Comparison of ENCODE assay signal across 8 cellular contexts in genomic region chr7:28984631-28985030, GRCh38. TPM values are rescaled to one million over a fixed set of nuclear protein-coding genes. Genes with fewer than 3 reads are reported as not detected.
DNase-seq lines count a peak whose midpoint lies in the region; ATAC-seq and TF ChIP-seq lines count a peak whose summit lies in the region.

No MANE protein-coding gene starts in this region.

- intact Hi-C loops in Right ventricle myocardium inferior (cut with DNase I) (no loop called here), cardiac septum (cut with DNase I) (loop anchor here (5.0 kb wide), 1 partner anchor 53 kb away; no protein-coding TSS in a partner anchor), vagina (cut with DNase I) (loop anchor here (10.0 kb wide), 1 partner anchor 110 kb away; no protein-coding TSS in a partner anchor)
- intact Hi-C loops in activated naive CD4-positive, alpha-beta T cell treated with anti-CD3 and anti-CD28 coated beads for 36 hours (cut with micrococcal nuclease) = no loop called here

- TF ChIP-seq POLR2A in vagina (IDR thresholded peaks at IDR 0.05) = no peak

- H3K27ac Mint-ChIP-seq in activated naive CD4-positive, alpha-beta T cell treated with anti-CD3 and anti-CD28 coated beads for 36 hours = no peak overlapping the region

- DNase-seq in Right ventricle myocardium inferior (ENCODE audit: missing footprints) (peak; percentile 72), cardiac septum (ENCODE audit: low spot score) (no peak), astrocyte of the hippocampus (ENCODE audit: low read depth, low spot score) (peak; percentile 87), inferior parietal cortex (ENCODE audit: extremely low spot score) (peak; percentile 66), vagina (ENCODE audit: extremely low spot score in 2 of 2) (no peak)
- no peak for DNase-seq in stimulated activated CD4-positive, alpha-beta T cell treated with anti-CD3 and anti-CD28 coated beads, Interleukin-4, amount 100 ng/mL, for 4 hours
- no peak for DNase-seq in activated naive CD4-positive, alpha-beta T cell treated with anti-CD3 and anti-CD28 coated beads for 36 hours

- no peak overlapping the region for H3K4me3 ChIP-seq in vagina

- TF ChIP-seq CTCF in vagina (IDR thresholded peaks at IDR 0.05) = no peak

- peak overlapping the region; percentile 52 for H3K27ac ChIP-seq in vagina

- no peaks in the 10 kb centered on the region for H3K9me3 Mint-ChIP-seq in activated naive CD4-positive, alpha-beta T cell treated with anti-CD3 and anti-CD28 coated beads for 36 hours

- H3K4me1 ChIP-seq in vagina = peaks cover 69% of the 10 kb centered on the region

- ATAC-seq in Right ventricle myocardium inferior (peak; percentile 32), GM18861 (IDR thresholded peaks at IDR 0.05; ENCODE audit: unreplicated experiment) (no peak)

- H3K36me3 ChIP-seq in vagina = no peaks in the 10 kb centered on the region

- H3K4me1 Mint-ChIP-seq in activated naive CD4-positive, alpha-beta T cell treated with anti-CD3 and anti-CD28 coated beads for 36 hours (ENCODE audit: low read depth) = no peaks in the 10 kb centered on the region

- H3K27me3 ChIP-seq in vagina = no peaks in the 10 kb centered on the region

- no peaks in the 10 kb centered on the region for H3K36me3 Mint-ChIP-seq in activated naive CD4-positive, alpha-beta T cell treated with anti-CD3 and anti-CD28 coated beads for 36 hours (ENCODE audit: low read depth)

- H3K9me3 ChIP-seq in vagina = no peaks in the 10 kb centered on the region

- H3K27me3 Mint-ChIP-seq in activated naive CD4-positive, alpha-beta T cell treated with anti-CD3 and anti-CD28 coated beads for 36 hours (ENCODE audit: low read depth) = peaks cover 17% of the 10 kb centered on the region

- CTCF ChIA-PET in activated naive CD4-positive, alpha-beta T cell treated with anti-CD3 and anti-CD28 coated beads for 36 hours (lab: Charles Lee) = no interaction called here

- H3K4me3 Mint-ChIP-seq in activated naive CD4-positive, alpha-beta T cell treated with anti-CD3 and anti-CD28 coated beads for 36 hours = no peak overlapping the region

RNA-seq across cellular contexts. Expression of gene TRIL, which starts 26.5 kb away (rescaled TPM):
- total RNA-seq in Right ventricle myocardium inferior (2.3 TPM), cardiac septum (2.6 TPM), vagina (11.0 TPM)
- not detected for total RNA-seq in activated naive CD4-positive, alpha-beta T cell treated with anti-CD3 and anti-CD28 coated beads for 36 hours

Comparison
In these comparisons a context has a peak if more than half of its experiments do, and no peak if none do; other contexts are left out.
1. DNase-seq: peak in Right ventricle myocardium inferior (single experiment), astrocyte of the hippocampus (single experiment) and inferior parietal cortex (single experiment); none in cardiac septum (single experiment), vagina (0 of 2), stimulated activated CD4-positive, alpha-beta T cell treated with anti-CD3 and anti-CD28 coated beads, Interleukin-4, amount 100 ng/mL, for 4 hours (0 of 2) and activated naive CD4-positive, alpha-beta T cell treated with anti-CD3 and anti-CD28 coated beads for 36 hours (single experiment).
2. intact Hi-C loops: an anchor here in cardiac septum (5.0 kb wide) and vagina (10.0 kb wide); none called in Right ventricle myocardium inferior and activated naive CD4-positive, alpha-beta T cell treated with anti-CD3 and anti-CD28 coated beads for 36 hours.